30 cellular contexts compared by ENCODE assay signal in the genomic region with DNA sequence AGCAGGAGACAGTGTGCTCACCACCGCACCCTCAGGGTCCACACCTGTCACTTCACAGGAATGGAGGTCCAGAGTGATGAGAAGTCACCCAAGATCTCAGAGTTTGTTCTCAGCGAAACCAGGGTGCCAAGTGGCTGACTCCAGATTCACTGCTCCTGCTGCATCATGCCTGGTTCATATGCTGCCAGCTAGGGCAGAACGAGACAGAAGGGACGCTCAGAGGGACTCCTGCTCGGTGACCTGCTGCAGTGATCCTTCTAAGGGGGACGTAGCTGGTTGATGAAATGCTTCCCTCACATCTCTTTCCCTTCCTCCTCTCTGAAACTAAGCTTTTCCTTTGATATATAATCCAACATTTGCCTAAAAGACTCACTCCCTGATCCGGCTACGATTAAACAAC.
"Had no signal": no experiment of that assay in that cellular context is flagged by ENCODE, and none has a peak within 500 bp of the region (broad histone marks: within the 10 kb centered on the region; RNA-seq: fewer than 3 reads in every experiment).

No MANE protein-coding gene starts in this region.

- H3K9me3 Mint-ChIP-seq: activated naive CD8-positive, alpha-beta T cell treated with anti-CD3 and anti-CD28 coated beads, Interleukin-2, amount 50 U/mL, for 24 hours; activated T-cell treated with anti-CD3 and anti-CD28 coated beads, Interleukin-2, amount 50 U/mL, for 24 hours; effector memory CD8-positive, alpha-beta T cell; immature natural killer cell; nephron; stimulated activated memory B cell treated with anti-CD40 and anti-IgM and Interleukin-4, amounts not matched to agents 10 μg/mL and 1 μg/mL and 100 μg/mL, for 72 hours; T-helper 1 cell treated with Interleukin-12 subunit alpha and Interleukin-12 subunit beta and Interleukin-4 antibody, amounts not matched to agents 30 μg/mL and 1 μg/mL, for 36 hours; type B pancreatic cell had no signal

- H3K4me3 Mint-ChIP-seq: activated naive CD8-positive, alpha-beta T cell treated with anti-CD3 and anti-CD28 coated beads, Interleukin-2, amount 50 U/mL, for 24 hours; activated T-cell treated with anti-CD3 and anti-CD28 coated beads, Interleukin-2, amount 50 U/mL, for 24 hours; effector memory CD8-positive, alpha-beta T cell; immature natural killer cell; nephron; stimulated activated memory B cell treated with anti-CD40 and anti-IgM and Interleukin-4, amounts not matched to agents 10 μg/mL and 1 μg/mL and 100 μg/mL, for 72 hours; T-helper 1 cell treated with Interleukin-12 subunit alpha and Interleukin-12 subunit beta and Interleukin-4 antibody, amounts not matched to agents 30 μg/mL and 1 μg/mL, for 36 hours; type B pancreatic cell had no signal

- H3K4me3 ChIP-seq: lower lobe of right lung, ovary, uterus had no signal

- H3K27me3 ChIP-seq: foreskin keratinocyte, heart left ventricle, neutrophil, ovary, uterus had no signal

- H3K27ac Mint-ChIP-seq: activated naive CD8-positive, alpha-beta T cell treated with anti-CD3 and anti-CD28 coated beads, Interleukin-2, amount 50 U/mL, for 24 hours; activated T-cell treated with anti-CD3 and anti-CD28 coated beads, Interleukin-2, amount 50 U/mL, for 24 hours; progenitor cell of endocrine pancreas; stimulated activated memory B cell treated with anti-CD40 and anti-IgM and Interleukin-4, amounts not matched to agents 10 μg/mL and 1 μg/mL and 100 μg/mL, for 72 hours; type B pancreatic cell had no signal

- H3K9me3 ChIP-seq: heart left ventricle, lower lobe of right lung, neutrophil, ovary, uterus had no signal

- H3K27me3 Mint-ChIP-seq: activated naive CD8-positive, alpha-beta T cell treated with anti-CD3 and anti-CD28 coated beads, Interleukin-2, amount 50 U/mL, for 24 hours; activated T-cell treated with anti-CD3 and anti-CD28 coated beads, Interleukin-2, amount 50 U/mL, for 24 hours; effector memory CD8-positive, alpha-beta T cell; stimulated activated memory B cell treated with anti-CD40 and anti-IgM and Interleukin-4, amounts not matched to agents 10 μg/mL and 1 μg/mL and 100 μg/mL, for 72 hours had no signal

- H3K27ac ChIP-seq: foreskin keratinocyte, heart left ventricle, lower lobe of right lung, neutrophil, ovary, uterus, VCaP had no signal

- H3K4me1 ChIP-seq: foreskin keratinocyte, lower lobe of right lung, uterus had no signal

- ATAC-seq: activated naive CD8-positive, alpha-beta T cell treated with anti-CD3 and anti-CD28 coated beads, Interleukin-2, amount 50 U/mL, for 24 hours; effector memory CD8-positive, alpha-beta T cell; foreskin keratinocyte; left colon; stimulated activated memory B cell treated with anti-CD40 and anti-IgM and Interleukin-4, amounts not matched to agents 10 μg/mL and 1 μg/mL and 100 μg/mL, for 72 hours had no signal

- H3K36me3 ChIP-seq: neutrophil, ovary, uterus had no signal

- DNase-seq: activated CD4-positive, alpha-beta T cell treated with anti-CD3 and anti-CD28 coated beads for 48 hours; activated CD4-positive, alpha-beta T cell treated with anti-CD3 and anti-CD28 coated beads, Interleukin-2, amount 50 U/mL, for 48 hours; activated CD8-positive, alpha-beta memory T cell treated with anti-CD3 and anti-CD28 coated beads, Interleukin-2, amount 50 U/mL, for 4 hours; activated gamma-delta T cell; activated naive CD4-positive, alpha-beta T cell treated with anti-CD3 and anti-CD28 coated beads, Interleukin-2, amount 50 U/mL, for 16 hours; activated naive CD8-positive, alpha-beta T cell treated with anti-CD3 and anti-CD28 coated beads, Interleukin-2, amount 50 U/mL, for 24 hours; activated T-cell treated with anti-CD3 and anti-CD28 coated beads, Interleukin-2, amount 50 U/mL, for 24 hours; cortex of kidney; effector memory CD8-positive, alpha-beta T cell; foreskin keratinocyte; hypothalamus; immature natural killer cell; left colon; lower lobe of right lung; small intestine; stimulated activated CD4-positive, alpha-beta T cell treated with anti-CD3 and anti-CD28 coated beads, Interleukin-1b, Interleukin-23, amount 100 ng/mL, for 48 hours; stimulated activated CD4-positive, alpha-beta T cell treated with anti-CD3 and anti-CD28 coated beads, Interleukin-4, amount 100 ng/mL, for 4 hours; stimulated activated CD8-positive, alpha-beta memory T cell treated with anti-CD3 and anti-CD28 coated beads, Interleukin-4, amount 100 ng/mL, for 48 hours; SW 1271; T-helper 9 cell had no signal
